Comparison of ENCODE assay signal across 8 cellular contexts in genomic region chr16:2135071-2135470, GRCh38. TPM values are rescaled to one million over a fixed set of nuclear protein-coding genes. Genes with fewer than 3 reads are reported as not detected.
A peak's percentile ranks its signal among the peaks of the same experiment; 100 is the strongest.
DNase-seq lines count a peak whose midpoint lies in the region; ATAC-seq and TF ChIP-seq lines count a peak whose summit lies in the region.
"Not testable (repeated sequence)": the region's sequence is repeated elsewhere in the genome, so short reads cannot be mapped to it uniquely, and the experiment has no call there.

No MANE protein-coding gene starts in this region.

- H3K79me2 ChIP-seq in mesendoderm (ENCODE audit: control insufficient read depth, insufficient read depth, low read length): not testable (repeated sequence)

- H3K4me3 Mint-ChIP-seq in activated CD4-positive, alpha-beta memory T cell treated with anti-CD3 and anti-CD28 coated beads, Interleukin-2, amount 10 ng/mL, durations not matched to agents 7 days and 5 days: peak overlapping the region; percentile 62
- H3K4me3 Mint-ChIP-seq in brain: peak overlapping the region; percentile 79 to 93 (median 86)

- ATAC-seq in sciatic nerve: not testable (repeated sequence)

- H3K9ac ChIP-seq in mesendoderm (ENCODE audit: low read length): peak overlapping the region; percentile 42

- not testable (repeated sequence) for H3K4ac ChIP-seq in mesendoderm (ENCODE audit: low read depth, low read length)

- not testable (repeated sequence) for H3K36me3 Mint-ChIP-seq in activated CD4-positive, alpha-beta memory T cell treated with anti-CD3 and anti-CD28 coated beads, Interleukin-2, amount 10 ng/mL, durations not matched to agents 7 days and 5 days (ENCODE audit: low read depth); brain

- H2BK15ac ChIP-seq in mesendoderm (replicated peaks; ENCODE audit: low read depth): not testable (repeated sequence)

- POLR2A ChIA-PET in activated CD4-positive, alpha-beta memory T cell treated with anti-CD3 and anti-CD28 coated beads, Interleukin-2, amount 10 ng/mL, durations not matched to agents 7 days and 5 days (lab: Charles Lee): not testable (repeated sequence)

- not testable (repeated sequence) for H3K27ac ChIP-seq in mesendoderm (ENCODE audit: low read depth, low read length)
- peak overlapping the region; percentile 75 for H3K27ac ChIP-seq in vagina

- CTCF ChIA-PET in activated CD4-positive, alpha-beta memory T cell treated with anti-CD3 and anti-CD28 coated beads, Interleukin-2, amount 10 ng/mL, durations not matched to agents 7 days and 5 days (lab: Charles Lee): not testable (repeated sequence)

- H3K79me1 ChIP-seq in mesendoderm (ENCODE audit: low read length): not testable (repeated sequence)

- H2AK5ac ChIP-seq in mesendoderm (ENCODE audit: low read length): not testable (repeated sequence)

- not testable (repeated sequence) for H3K18ac ChIP-seq in mesendoderm (ENCODE audit: low read length)

- H3K27me3 ChIP-seq in GM06990 (replicated peaks; ENCODE audit: control insufficient read depth, insufficient read depth, low read length); mesendoderm (ENCODE audit: insufficient read depth, low read length, poor library complexity); vagina: not testable (repeated sequence)

- H3K4me1 ChIP-seq in mesendoderm (ENCODE audit: control insufficient read depth, low read depth, low read length): not testable (repeated sequence)
- peaks cover 34% of the 10 kb centered on the region for H3K4me1 ChIP-seq in vagina

- not testable (repeated sequence) for H3K4me1 Mint-ChIP-seq in activated CD4-positive, alpha-beta memory T cell treated with anti-CD3 and anti-CD28 coated beads, Interleukin-2, amount 10 ng/mL, durations not matched to agents 7 days and 5 days
- peaks cover 12% of the 10 kb centered on the region for H3K4me1 Mint-ChIP-seq in brain

- not testable (repeated sequence) for H3K27me3 Mint-ChIP-seq in activated CD4-positive, alpha-beta memory T cell treated with anti-CD3 and anti-CD28 coated beads, Interleukin-2, amount 10 ng/mL, durations not matched to agents 7 days and 5 days; brain

- not testable (repeated sequence) for DNase-seq in GM06990 (ENCODE audit: extremely low read depth, insufficient read length); activated CD4-positive, alpha-beta memory T cell treated with anti-CD3 and anti-CD28 coated beads, Interleukin-2, amount 10 ng/mL, durations not matched to agents 7 days and 5 days; foreskin fibroblast; mesendoderm; vagina (ENCODE audit: extremely low spot score in 2 of 2)
- DNase-seq in NCI-H748 (lab: John Stamatoyannopoulos, UW; ENCODE audit: unreplicated experiment): peak; percentile 6
- DNase-seq in sciatic nerve (ENCODE audit: low spot score): peak; percentile 59

- intact Hi-C loops in sciatic nerve (cut with DNase I); vagina (cut with DNase I): not testable (repeated sequence)

- not testable (repeated sequence) for H3K23ac ChIP-seq in mesendoderm (ENCODE audit: low read length)

- H3K36me3 ChIP-seq in GM06990 (ENCODE audit: control insufficient read depth, insufficient read depth, low read length); mesendoderm (ENCODE audit: control insufficient read depth, insufficient read depth, low read length); vagina: not testable (repeated sequence)

- WGBS in mesendoderm (ENCODE audit: extremely low coverage, insufficient coverage, low lambda C conversion rate): no CpG with 5 or more reads among the region's 42 CpGs

- not testable (repeated sequence) for H3K9me3 ChIP-seq in vagina

- H3K9me3 Mint-ChIP-seq in activated CD4-positive, alpha-beta memory T cell treated with anti-CD3 and anti-CD28 coated beads, Interleukin-2, amount 10 ng/mL, durations not matched to agents 7 days and 5 days; brain: not testable (repeated sequence)

- not testable (repeated sequence) for TF ChIP-seq CTCF in GM06990 (IDR thresholded peaks at IDR 0.05; ENCODE audit: insufficient read depth, low read length, poor library complexity, severe bottlenecking); brain (conservative IDR thresholded peaks at IDR 0.05); foreskin fibroblast (IDR thresholded peaks at IDR 0.05; ENCODE audit: low read depth, low read length); vagina (IDR thresholded peaks at IDR 0.05)

- not testable (repeated sequence) for TF ChIP-seq POLR2A in vagina (IDR thresholded peaks at IDR 0.05)

- H3K56ac ChIP-seq in mesendoderm (ENCODE audit: low read length): peak overlapping the region; percentile 34

- not testable (repeated sequence) for H4K8ac ChIP-seq in mesendoderm (ENCODE audit: low read depth, low read length)

- H4K5ac ChIP-seq in mesendoderm (ENCODE audit: low read length): not testable (repeated sequence)

- not testable (repeated sequence) for H3K4me2 ChIP-seq in mesendoderm (ENCODE audit: low read length)

- not testable (repeated sequence) for H2BK5ac ChIP-seq in mesendoderm (ENCODE audit: low read length)

- H3K27ac Mint-ChIP-seq in activated CD4-positive, alpha-beta memory T cell treated with anti-CD3 and anti-CD28 coated beads, Interleukin-2, amount 10 ng/mL, durations not matched to agents 7 days and 5 days: not testable (repeated sequence)
- peak overlapping the region in 3 of 5 experiments; percentile 62 to 87 (median 76) for H3K27ac Mint-ChIP-seq in brain

- H3K4me3 ChIP-seq in GM06990 (replicated peaks; ENCODE audit: low read depth, low read length) (peak overlapping the region; percentile 52), foreskin fibroblast (ENCODE audit: low read depth in 1 of 2, low read length in 2 of 2) (peak overlapping the region; percentile 49 to 58), vagina (peak overlapping the region; percentile 52 to 60)
- not testable (repeated sequence) for H3K4me3 ChIP-seq in mesendoderm (ENCODE audit: low read length)

- H2BK120ac ChIP-seq in mesendoderm (ENCODE audit: low read depth, low read length): not testable (repeated sequence)

RNA-seq across cellular contexts. Expression of gene PKD1, which starts 0.6 kb away (rescaled TPM):
- 10 to 100 TPM; 60.5 to 69.6 TPM for total RNA-seq in activated CD4-positive, alpha-beta memory T cell treated with anti-CD3 and anti-CD28 coated beads, Interleukin-2, amount 10 ng/mL, durations not matched to agents 7 days and 5 days
- polyA plus RNA-seq in brain (ENCODE audit: insufficient read depth, low read depth, low replicate concordance): 32.3 TPM
- polyA plus RNA-seq in mesendoderm (2013, experiment 1 of 2): 15.0 TPM
- polyA plus RNA-seq in mesendoderm (2013, experiment 2 of 2): 15.3 TPM
- total RNA-seq in sciatic nerve (159 TPM), vagina (153 TPM)

RNA-seq across cellular contexts. Expression of gene RAB26, which starts 13.4 kb away (rescaled TPM):
- total RNA-seq in activated CD4-positive, alpha-beta memory T cell treated with anti-CD3 and anti-CD28 coated beads, Interleukin-2, amount 10 ng/mL, durations not matched to agents 7 days and 5 days: 1 to 10 TPM in 1 of 2 experiments, under 1 TPM in 1; 0.83 to 1.1 TPM
- polyA plus RNA-seq in brain (ENCODE audit: insufficient read depth, low read depth, low replicate concordance): 13.7 TPM
- polyA plus RNA-seq in mesendoderm (2013, experiment 1 of 2): 1.9 TPM
- polyA plus RNA-seq in mesendoderm (2013, experiment 2 of 2): 1.3 TPM
- 0.40 TPM for total RNA-seq in sciatic nerve
- 1.5 TPM for total RNA-seq in vagina

RNA-seq across cellular contexts. Expression of gene TRAF7, which starts 20.5 kb away (rescaled TPM):
- total RNA-seq in activated CD4-positive, alpha-beta memory T cell treated with anti-CD3 and anti-CD28 coated beads, Interleukin-2, amount 10 ng/mL, durations not matched to agents 7 days and 5 days: 10 to 100 TPM; 57.3 to 60.3 TPM
- polyA plus RNA-seq in brain (ENCODE audit: insufficient read depth, low read depth, low replicate concordance): 89.5 TPM
- polyA plus RNA-seq in mesendoderm (2013, experiment 1 of 2): 124 TPM
- polyA plus RNA-seq in mesendoderm (2013, experiment 2 of 2): 126 TPM
- 44.8 TPM for total RNA-seq in sciatic nerve
- 38.8 TPM for total RNA-seq in vagina
